1 cellular context compared by ENCODE assay signal in genomic region chr19:35066691-35067563, GRCh38.
TF ChIP-seq lines count a peak whose summit lies in the region.

No MANE protein-coding gene starts in this region.

TF ChIP-seq in WTC11, 78 proteins besides CTCF, POLR2A, EP300 and RAD21 (continued from another document):
- peak; percentile 47; the same call in 1 of the 2 replicates for TF ChIP-seq ARID4B (CRISPR knock-in tag; IDR thresholded peaks at IDR 0.05; ENCODE audit: borderline replicate concordance)
TF ChIP-seq in WTC11: peak in this region for 12.
